Comparison of ENCODE assay signal across 18 cellular contexts in genomic region chr20:61789329-61789728, GRCh38.
DNase-seq lines count a peak whose midpoint lies in the region; ATAC-seq and TF ChIP-seq lines count a peak whose summit lies in the region.
"Had no signal": no experiment of that assay in that cellular context is flagged by ENCODE, and none has a peak within 500 bp of the region (broad histone marks: within the 10 kb centered on the region; RNA-seq: fewer than 3 reads in every experiment).

No MANE protein-coding gene starts in this region.

- H3K27me3 ChIP-seq in heart right ventricle (peaks cover 0 to 34% (median 7%) of the 10 kb centered on the region in 7 donors), RWPE2 (ENCODE audit: insufficient read depth, poor library complexity, severe bottlenecking) (no peaks in the 10 kb centered on the region)

- intact Hi-C loops in Right ventricle myocardium superior (cut with DNase I) (no loop called here), heart right ventricle (cut with DNase I) (no loop called here)

- H3K36me3 ChIP-seq in heart right ventricle (no peaks in the 10 kb centered on the region), RWPE2 (ENCODE audit: low read depth) (no peaks in the 10 kb centered on the region)
- H3K36me3 ChIP-seq: HAP-1 had no signal

- peak; percentile 13 for DNase-seq in Right ventricle myocardium superior
- no peak for DNase-seq in heart right ventricle
- DNase-seq in RWPE2 (ENCODE audit: low spot score): peak; percentile 98
- peak; percentile 70 for DNase-seq in epithelial cell of prostate (ENCODE audit: low read depth, low spot score)
- no peak for DNase-seq in DMS 273 (lab: John Stamatoyannopoulos, UW; ENCODE audit: unreplicated experiment)
- no peak for DNase-seq in T1000 (lab: John Stamatoyannopoulos, UW)
- DNase-seq: 8988T; CD4-positive, alpha-beta T cell; EL; GM23248; NCI-H1694 treated with DMSO at 0.1 percent for 48 hours; NCI-H524; NCI-H82; PC-3 had no signal

- H3K4me3 ChIP-seq in heart right ventricle: no peak overlapping the region
- H3K4me3 ChIP-seq in RWPE2 (ENCODE audit: severe bottlenecking): no peak overlapping the region
- H3K4me3 ChIP-seq: GM23248, HAP-1, K562 had no signal

- no peaks in the 10 kb centered on the region for H3K4me1 ChIP-seq in heart right ventricle
- H3K4me1 ChIP-seq in RWPE2 (ENCODE audit: insufficient read depth, poor library complexity, severe bottlenecking): peaks cover 15% of the 10 kb centered on the region
- H3K4me1 ChIP-seq: HAP-1 had no signal

- WGBS in heart right ventricle, 2 donors: 77 to 78% methylated on average over 10 of the region's 10 CpGs

- ATAC-seq in Right ventricle myocardium superior (ENCODE audit: poor library complexity) (no peak), heart right ventricle (no peak), RWPE2 (ENCODE audit: low read depth) (peak; percentile 97), HG03354 (IDR thresholded peaks at IDR 0.05; ENCODE audit: poor library complexity, severe bottlenecking, unreplicated experiment) (no peak), HG02623 (IDR thresholded peaks at IDR 0.05; ENCODE audit: unreplicated experiment) (no peak)
- ATAC-seq: K562, PC-3 had no signal

- TF ChIP-seq CTCF in heart right ventricle (IDR thresholded peaks at IDR 0.05) (no peak), RWPE2 (IDR thresholded peaks at IDR 0.05; ENCODE audit: poor library complexity, severe bottlenecking) (no peak)

- H3K27ac ChIP-seq in heart right ventricle (no peak overlapping the region), RWPE2 (ENCODE audit: poor library complexity, severe bottlenecking) (peak overlapping the region; percentile 22), epithelial cell of prostate (no peak overlapping the region)
- H3K27ac ChIP-seq: GM23248 had no signal

- H3K9me3 ChIP-seq in heart right ventricle (no peaks in the 10 kb centered on the region), RWPE2 (ENCODE audit: severe bottlenecking) (no peaks in the 10 kb centered on the region)
- H3K9me3 ChIP-seq: HAP-1 had no signal

Comparison
In these comparisons a context has a peak if more than half of its experiments do, and no peak if none do; other contexts are left out.
1. DNase-seq: peak in Right ventricle myocardium superior (single experiment), RWPE2 (single experiment) and epithelial cell of prostate (single experiment); none in heart right ventricle (0 of 2), DMS 273 (single experiment) and T1000 (single experiment).